Comparison of ENCODE assay signal across 8 cellular contexts in genomic region chr2:98444436-98445166, GRCh38. TPM values are rescaled to one million over a fixed set of nuclear protein-coding genes. Genes with fewer than 3 reads are reported as not detected.
DNase-seq lines count a peak whose midpoint lies in the region; ATAC-seq and TF ChIP-seq lines count a peak whose summit lies in the region.

TSS of gene INPP4A (plus strand) at chr2:98444858. CDS start at chr2:98520049, 75,191 bp downstream.

- no TSS peak for BruUV-seq in OCI-LY7 (replicated peaks; lab: Mats Ljungman, UMichigan)

- H3K4me3 ChIP-seq in HL-60 (replicated peaks; ENCODE audit: insufficient read depth, low read length): peak within 1 kb of the TSS; percentile 83
- H3K4me3 ChIP-seq in OCI-LY7 (ENCODE audit: low read depth, low read length, poor library complexity, severe bottlenecking): peak within 1 kb of the TSS; percentile 87
- H3K4me3 ChIP-seq in mucosa of rectum (ENCODE audit: low read length in 2 of 2): peak within 1 kb of the TSS; percentile 82 to 91

- H3K27ac ChIP-seq in HL-60 (replicated peaks) (peak within 1 kb of the TSS; percentile 69), OCI-LY7 (ENCODE audit: low read depth, low read length, poor library complexity, severe bottlenecking) (no peak within 1 kb of the TSS), epithelial cell of prostate (peak within 1 kb of the TSS; percentile 37), mucosa of rectum (ENCODE audit: low read depth in 2 of 2, low read length in 2 of 2) (peak within 1 kb of the TSS; percentile 51 to 70)

- CTCF ChIA-PET in OCI-LY7 (lab: Charles Lee; ENCODE audit: unreplicated experiment): no interaction called here

- H3K9me3 ChIP-seq in OCI-LY7 (ENCODE audit: low read length): no peaks in the 10 kb centered on the region
- H3K9me3 ChIP-seq in mucosa of rectum (ENCODE audit: control insufficient read depth in 2 of 2, low read length in 2 of 2): no peaks in the 10 kb centered on the region

- peak; percentile 85 for ATAC-seq in GM19463 (IDR thresholded peaks at IDR 0.05; ENCODE audit: unreplicated experiment)

- no peaks in the 10 kb centered on the region for H3K9me2 ChIP-seq in OCI-LY7 (ENCODE audit: insufficient read depth, low read length)

- H3K9ac ChIP-seq in mucosa of rectum (ENCODE audit: low read depth in 1 of 2, low read length in 2 of 2): peak within 1 kb of the TSS; percentile 71 to 77

- H3K36me3 ChIP-seq in OCI-LY7 (ENCODE audit: insufficient read depth, low read length): no peaks in the 10 kb centered on the region
- no peaks in the 10 kb centered on the region for H3K36me3 ChIP-seq in mucosa of rectum (ENCODE audit: control insufficient read depth in 2 of 2, insufficient read depth in 2 of 2, low read length in 2 of 2)

- intact Hi-C loops in OCI-LY7 (cut with micrococcal nuclease; ENCODE audit: unreplicated experiment): loop anchor here (5.0 to 10.0 kb wide), 2 partner anchors 103 to 160 kb away; partner anchors contain the start of genes COA5 and UNC50

- H3K4me1 ChIP-seq in OCI-LY7 (ENCODE audit: insufficient read depth, low read length, poor library complexity, severe bottlenecking): peaks cover 22% of the 10 kb centered on the region
- H3K4me1 ChIP-seq in mucosa of rectum (ENCODE audit: control insufficient read depth in 2 of 2, insufficient read depth in 2 of 2, low read length in 2 of 2): peaks cover 9 to 16% of the 10 kb centered on the region in 2 donors

- POLR2A ChIA-PET in OCI-LY7 (lab: Charles Lee): interaction anchor here (0.6 to 0.7 kb wide), 2 partner anchors 25 to 110 kb away, joined by 4 to 6 read pairs; no protein-coding TSS in a partner anchor

- no peak for TF ChIP-seq CTCF in HL-60 (IDR thresholded peaks at IDR 0.05; ENCODE audit: insufficient read depth, low read length)
- TF ChIP-seq CTCF in OCI-LY7 (conservative IDR thresholded peaks at IDR 0.05; ENCODE audit: low read length): peak; percentile 28; the same call in 1 of the 2 replicates

- H4K20me1 ChIP-seq in OCI-LY7 (ENCODE audit: insufficient read depth, low read length): peaks cover 9% of the 10 kb centered on the region; the same call in 1 of the 2 replicates

- DNase-seq in COLO829 (ENCODE audit: low spot score): peak; percentile 56
- DNase-seq in HL-60 (ENCODE audit: low read depth in 1 of 2, low spot score in 1 of 2): peak in 1 of 2 experiments; percentile 49
- peak; percentile 85 for DNase-seq in OCI-LY7 (ENCODE audit: low spot score)
- peak; percentile 69 for DNase-seq in activated T-cell treated with anti-CD3 and anti-CD28 coated beads for 4 hours
- DNase-seq in epithelial cell of prostate (ENCODE audit: low read depth, low spot score): no peak
- DNase-seq in stimulated activated CD8-positive, alpha-beta memory T cell treated with anti-CD3 and anti-CD28 coated beads, Interleukin-7, amount 100 ng/mL, for 1 hour (ENCODE audit: low read depth in 2 of 2): peak; percentile 56 to 63

- H3K79me2 ChIP-seq in OCI-LY7 (ENCODE audit: insufficient read depth, low read depth, low read length): peaks cover 25% of the 10 kb centered on the region; the same call in 1 of the 2 replicates

- H2AFZ ChIP-seq in OCI-LY7 (ENCODE audit: low read length): peak within 1 kb of the TSS; percentile 100

- H3K4me2 ChIP-seq in OCI-LY7 (ENCODE audit: low read length): peak within 1 kb of the TSS; percentile 97

- H3K27me3 ChIP-seq in HL-60 (ENCODE audit: insufficient read depth, poor library complexity, severe bottlenecking) (no peaks in the 10 kb centered on the region), mucosa of rectum (ENCODE audit: control insufficient read depth in 2 of 2, insufficient read depth in 2 of 2, low read length in 2 of 2) (no peaks in the 10 kb centered on the region)

RNA-seq across cellular contexts. Expression of gene INPP4A, which starts in this region (rescaled TPM):
- 14.3 and 28.5 TPM in 2 replicates for total RNA-seq in OCI-LY7 (2014; rRNA removed; shearing (Covaris generic))
- 27.5 and 28.6 TPM in 2 replicates for total RNA-seq in OCI-LY7 (2022)
